4 cellular contexts compared by ENCODE assay signal in genomic region chr3:9851937-9852336, GRCh38. TPM values are rescaled to one million over a fixed set of nuclear protein-coding genes. Genes with fewer than 3 reads are reported as not detected.
"Had no signal": no experiment of that assay in that cellular context is flagged by ENCODE, and none has a peak within 500 bp of the region (broad histone marks: within the 10 kb centered on the region; RNA-seq: fewer than 3 reads in every experiment).

No MANE protein-coding gene starts in this region.

RNA-seq across cellular contexts. Expression of gene CIDEC, which starts 28.1 kb away (rescaled TPM):
- total RNA-seq: IMR-90, M059J, NCI-H460, SJSA1 had no signal
